1 cellular context compared by ENCODE assay signal in genomic region chr15:42707068-42707467, GRCh38.
TF ChIP-seq lines count a peak whose summit lies in the region.

No MANE protein-coding gene starts in this region.

TF ChIP-seq in K562, 482 proteins besides CTCF, POLR2A, EP300 and RAD21:
- TF ChIP-seq, protein P1, sequence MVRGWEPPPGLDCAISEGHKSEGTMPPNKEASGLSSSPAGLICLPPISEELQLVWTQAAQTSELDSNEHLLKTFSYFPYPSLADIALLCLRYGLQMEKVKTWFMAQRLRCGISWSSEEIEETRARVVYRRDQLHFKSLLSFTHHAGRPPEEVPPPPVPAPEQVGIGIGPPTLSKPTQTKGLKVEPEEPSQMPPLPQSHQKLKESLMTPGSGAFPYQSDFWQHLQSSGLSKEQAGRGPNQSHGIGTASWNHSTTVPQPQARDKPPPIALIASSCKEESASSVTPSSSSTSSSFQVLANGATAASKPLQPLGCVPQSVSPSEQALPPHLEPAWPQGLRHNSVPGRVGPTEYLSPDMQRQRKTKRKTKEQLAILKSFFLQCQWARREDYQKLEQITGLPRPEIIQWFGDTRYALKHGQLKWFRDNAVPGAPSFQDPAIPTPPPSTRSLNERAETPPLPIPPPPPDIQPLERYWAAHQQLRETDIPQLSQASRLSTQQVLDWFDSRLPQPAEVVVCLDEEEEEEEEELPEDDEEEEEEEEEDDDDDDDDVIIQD (CRISPR knock-in tag; IDR thresholded peaks at IDR 0.05) = no peak
- peak; percentile 62 for TF ChIP-seq ZNF316 (IDR thresholded peaks at IDR 0.05)
- no peak for TF ChIP-seq ZNF175 (CRISPR knock-in tag; IDR thresholded peaks at IDR 0.05; ENCODE audit: low read depth)
- TF ChIP-seq ARID2 (IDR thresholded peaks at IDR 0.05) = no peak
- TF ChIP-seq SP1 (CRISPR knock-in tag; IDR thresholded peaks at IDR 0.05) = no peak
- TF ChIP-seq NFIC (IDR thresholded peaks at IDR 0.05) = no peak
- TF ChIP-seq NFE2L1 (tag; IDR thresholded peaks at IDR 0.05; ENCODE audit: borderline replicate concordance, low read depth) = peak; percentile 32; the same call in 1 of the 2 replicates
- no peak for TF ChIP-seq TRIM24 (IDR thresholded peaks at IDR 0.05)
- TF ChIP-seq ZC3H4 (CRISPR knock-in tag; IDR thresholded peaks at IDR 0.05; ENCODE audit: borderline replicate concordance) = no peak
- TF ChIP-seq ZNF707 (CRISPR knock-in tag; conservative IDR thresholded peaks at IDR 0.05) = no peak
- no peak for TF ChIP-seq ZFP36 (IDR thresholded peaks at IDR 0.05; ENCODE audit: low read depth, low read length, partially characterized antibody)
- TF ChIP-seq SMARCA5 (IDR thresholded peaks at IDR 0.05) = no peak
- TF ChIP-seq JUND (IDR thresholded peaks at IDR 0.05; ENCODE audit: borderline replicate concordance, low read depth, low read length) = no peak
- no peak for TF ChIP-seq JUND (tag; IDR thresholded peaks at IDR 0.05; ENCODE audit: borderline replicate concordance, low read depth, low read length)
- TF ChIP-seq SAFB (IDR thresholded peaks at IDR 0.05; ENCODE audit: borderline replicate concordance, low read depth, low read length) = no peak
- TF ChIP-seq CLOCK (CRISPR knock-in tag; IDR thresholded peaks at IDR 0.05; ENCODE audit: borderline replicate concordance) = no peak
- TF ChIP-seq PTBP1 (IDR thresholded peaks at IDR 0.05; ENCODE audit: low read depth, low read length) = no peak
- no peak for TF ChIP-seq HSF4 (CRISPR knock-in tag; IDR thresholded peaks at IDR 0.05; ENCODE audit: borderline replicate concordance)
- no peak for TF ChIP-seq HNRNPH1 (optimal IDR thresholded peaks at IDR 0.05; ENCODE audit: low read depth, low read length)
- no peak for TF ChIP-seq CREBBP (IDR thresholded peaks at IDR 0.05; ENCODE audit: low read depth, low read length)
- TF ChIP-seq NFE2 (IDR thresholded peaks at IDR 0.05; ENCODE audit: low read depth) = peak; percentile 64
- TF ChIP-seq ZNF785 (CRISPR knock-in tag; IDR thresholded peaks at IDR 0.05) = no peak
- TF ChIP-seq SRF (CRISPR knock-in tag; IDR thresholded peaks at IDR 0.05) = no peak
- TF ChIP-seq ZNF12 (CRISPR knock-in tag; IDR thresholded peaks at IDR 0.05) = no peak
- TF ChIP-seq ZBTB40 (IDR thresholded peaks at IDR 0.05) = no peak
- no peak for TF ChIP-seq ZBTB40 (CRISPR knock-in tag; IDR thresholded peaks at IDR 0.05)
- no peak for TF ChIP-seq ATF7 (IDR thresholded peaks at IDR 0.05)
- no peak for TF ChIP-seq NR0B1 (IDR thresholded peaks at IDR 0.05; ENCODE audit: partially characterized antibody)
- no peak for TF ChIP-seq TEAD4 (IDR thresholded peaks at IDR 0.05; ENCODE audit: low read length)
- no peak for TF ChIP-seq TEAD4 (CRISPR knock-in tag; IDR thresholded peaks at IDR 0.05; ENCODE audit: borderline replicate concordance)
- no peak for TF ChIP-seq SMAD4 (CRISPR knock-in tag; conservative IDR thresholded peaks at IDR 0.05)
- TF ChIP-seq RBM17 (IDR thresholded peaks at IDR 0.05; ENCODE audit: borderline replicate concordance, low read depth, low read length) = no peak
- TF ChIP-seq, protein P2, sequence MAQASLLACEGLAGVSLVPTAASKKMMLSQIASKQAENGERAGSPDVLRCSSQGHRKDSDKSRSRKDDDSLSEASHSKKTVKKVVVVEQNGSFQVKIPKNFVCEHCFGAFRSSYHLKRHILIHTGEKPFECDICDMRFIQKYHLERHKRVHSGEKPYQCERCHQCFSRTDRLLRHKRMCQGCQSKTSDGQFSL (CRISPR knock-in tag; IDR thresholded peaks at IDR 0.05) = no peak
- TF ChIP-seq, protein P2 (tag; IDR thresholded peaks at IDR 0.05) = no peak
- no peak for TF ChIP-seq SRSF9 (IDR thresholded peaks at IDR 0.05; ENCODE audit: borderline replicate concordance, low read depth, low read length)
- TF ChIP-seq SNAPC5 (CRISPR knock-in tag; IDR thresholded peaks at IDR 0.05) = no peak
- TF ChIP-seq, protein P3, sequence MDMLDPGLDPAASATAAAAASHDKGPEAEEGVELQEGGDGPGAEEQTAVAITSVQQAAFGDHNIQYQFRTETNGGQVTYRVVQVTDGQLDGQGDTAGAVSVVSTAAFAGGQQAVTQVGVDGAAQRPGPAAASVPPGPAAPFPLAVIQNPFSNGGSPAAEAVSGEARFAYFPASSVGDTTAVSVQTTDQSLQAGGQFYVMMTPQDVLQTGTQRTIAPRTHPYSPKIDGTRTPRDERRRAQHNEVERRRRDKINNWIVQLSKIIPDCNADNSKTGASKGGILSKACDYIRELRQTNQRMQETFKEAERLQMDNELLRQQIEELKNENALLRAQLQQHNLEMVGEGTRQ (CRISPR knock-in tag; IDR thresholded peaks at IDR 0.05) = no peak
- peak; percentile 26; the same call in 1 of the 2 replicates for TF ChIP-seq MAFF (IDR thresholded peaks at IDR 0.05; ENCODE audit: low read length)
- no peak for TF ChIP-seq KLF13 (tag; IDR thresholded peaks at IDR 0.05; ENCODE audit: borderline replicate concordance, low read depth)
- TF ChIP-seq, protein P4, sequence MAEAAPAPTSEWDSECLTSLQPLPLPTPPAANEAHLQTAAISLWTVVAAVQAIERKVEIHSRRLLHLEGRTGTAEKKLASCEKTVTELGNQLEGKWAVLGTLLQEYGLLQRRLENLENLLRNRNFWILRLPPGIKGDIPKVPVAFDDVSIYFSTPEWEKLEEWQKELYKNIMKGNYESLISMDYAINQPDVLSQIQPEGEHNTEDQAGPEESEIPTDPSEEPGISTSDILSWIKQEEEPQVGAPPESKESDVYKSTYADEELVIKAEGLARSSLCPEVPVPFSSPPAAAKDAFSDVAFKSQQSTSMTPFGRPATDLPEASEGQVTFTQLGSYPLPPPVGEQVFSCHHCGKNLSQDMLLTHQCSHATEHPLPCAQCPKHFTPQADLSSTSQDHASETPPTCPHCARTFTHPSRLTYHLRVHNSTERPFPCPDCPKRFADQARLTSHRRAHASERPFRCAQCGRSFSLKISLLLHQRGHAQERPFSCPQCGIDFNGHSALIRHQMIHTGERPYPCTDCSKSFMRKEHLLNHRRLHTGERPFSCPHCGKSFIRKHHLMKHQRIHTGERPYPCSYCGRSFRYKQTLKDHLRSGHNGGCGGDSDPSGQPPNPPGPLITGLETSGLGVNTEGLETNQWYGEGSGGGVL (CRISPR knock-in tag; IDR thresholded peaks at IDR 0.05) = no peak
- peak; percentile 35; the same call in 1 of the 2 replicates for TF ChIP-seq C11orf30 (IDR thresholded peaks at IDR 0.05; ENCODE audit: low read depth)
- TF ChIP-seq ZNF24 (IDR thresholded peaks at IDR 0.05) = no peak
- no peak for TF ChIP-seq IRF9 (tag; IDR thresholded peaks at IDR 0.05)
- no peak for TF ChIP-seq PHB (CRISPR knock-in tag; IDR thresholded peaks at IDR 0.05)
